ENCODE assay signal across 8 cellular contexts in genomic region chr17:18257268-18257681, GRCh38. TPM values are rescaled to one million over a fixed set of nuclear protein-coding genes. Genes with fewer than 3 reads are reported as not detected.
A peak's percentile ranks its signal among the peaks of the same experiment; 100 is the strongest.
DNase-seq lines count a peak whose midpoint lies in the region; ATAC-seq, FAIRE-seq and TF ChIP-seq lines count a peak whose summit lies in the region.

No MANE protein-coding gene starts in this region.

- no peaks in the 10 kb centered on the region for H3K9me3 ChIP-seq in keratinocyte (ENCODE audit: control insufficient read depth, low read depth, low read length)

- H3K27me3 Mint-ChIP-seq in activated CD4-positive, alpha-beta T cell treated with anti-CD3 and anti-CD28 coated beads for 36 hours: no peaks in the 10 kb centered on the region
- no peaks in the 10 kb centered on the region for H3K27me3 Mint-ChIP-seq in activated naive CD8-positive, alpha-beta T cell treated with anti-CD3 and anti-CD28 coated beads, Interleukin-2, amount 10 ng/mL, durations not matched to agents 7 days and 5 days

- peak in 1 of 3 experiments; percentile 29 for TF ChIP-seq CTCF in keratinocyte (optimal IDR thresholded peaks at IDR 0.05 in 1 of 3, IDR thresholded peaks at IDR 0.05 in 1 of 3, conservative IDR thresholded peaks at IDR 0.05 in 1 of 3; ENCODE audit: extremely low read depth in 1 of 3, insufficient read depth in 2 of 3, low read length in 3 of 3)

- peak overlapping the region; percentile 96 for H3K4me3 Mint-ChIP-seq in activated CD4-positive, alpha-beta T cell treated with anti-CD3 and anti-CD28 coated beads for 36 hours
- peak overlapping the region; percentile 99 for H3K4me3 Mint-ChIP-seq in activated naive CD8-positive, alpha-beta T cell treated with anti-CD3 and anti-CD28 coated beads, Interleukin-2, amount 10 ng/mL, durations not matched to agents 7 days and 5 days

- peaks cover 64% of the 10 kb centered on the region for H3K79me2 ChIP-seq in keratinocyte (ENCODE audit: control insufficient read depth, insufficient read depth, low read length)

- H3K36me3 Mint-ChIP-seq in activated CD4-positive, alpha-beta T cell treated with anti-CD3 and anti-CD28 coated beads for 36 hours (ENCODE audit: low read depth): peaks cover 17% of the 10 kb centered on the region
- H3K36me3 Mint-ChIP-seq in activated naive CD8-positive, alpha-beta T cell treated with anti-CD3 and anti-CD28 coated beads, Interleukin-2, amount 10 ng/mL, durations not matched to agents 7 days and 5 days: peaks cover 3% of the 10 kb centered on the region

- H2AFZ ChIP-seq in keratinocyte (ENCODE audit: control insufficient read depth, low read length): no peak overlapping the region

- H4K20me1 ChIP-seq in keratinocyte (ENCODE audit: control insufficient read depth, extremely low read depth, insufficient read depth, low read length): peaks cover 12% of the 10 kb centered on the region

- intact Hi-C loops in activated CD4-positive, alpha-beta T cell treated with anti-CD3 and anti-CD28 coated beads for 36 hours (cut with DNase I, micrococcal nuclease): no loop called here

- H3K9me3 Mint-ChIP-seq in activated CD4-positive, alpha-beta T cell treated with anti-CD3 and anti-CD28 coated beads for 36 hours (ENCODE audit: low read depth): no peaks in the 10 kb centered on the region
- H3K9me3 Mint-ChIP-seq in activated naive CD8-positive, alpha-beta T cell treated with anti-CD3 and anti-CD28 coated beads, Interleukin-2, amount 10 ng/mL, durations not matched to agents 7 days and 5 days: no peaks in the 10 kb centered on the region

- peak overlapping the region; percentile 67 for H3K27ac Mint-ChIP-seq in activated CD4-positive, alpha-beta T cell treated with anti-CD3 and anti-CD28 coated beads for 36 hours
- H3K27ac Mint-ChIP-seq in activated naive CD8-positive, alpha-beta T cell treated with anti-CD3 and anti-CD28 coated beads, Interleukin-2, amount 10 ng/mL, durations not matched to agents 7 days and 5 days: peak overlapping the region; percentile 16

- peaks cover 7% of the 10 kb centered on the region for H3K9me1 ChIP-seq in keratinocyte (ENCODE audit: control insufficient read depth, extremely low read depth, insufficient read depth, low read length)

- H3K4me3 ChIP-seq in keratinocyte (ENCODE audit: control insufficient read depth in 2 of 3, extremely low read depth in 1 of 3, insufficient read depth in 2 of 3, low read depth in 1 of 3, low read length in 3 of 3): peak overlapping the region; percentile 77 to 84 (median 81)

- dilution Hi-C loops in keratinocyte (cut with MboI; ENCODE audit: extremely low pct_ligation_motif_present, low sequenced_read_pairs): no loop called here

- no peaks in the 10 kb centered on the region for H3K27me3 ChIP-seq in keratinocyte (ENCODE audit: control insufficient read depth, extremely low read depth, insufficient read depth, low read length)

- ATAC-seq in activated CD4-positive, alpha-beta T cell treated with anti-CD3 and anti-CD28 coated beads for 36 hours: peak; percentile 6
- ATAC-seq in activated naive CD8-positive, alpha-beta T cell treated with anti-CD3 and anti-CD28 coated beads, Interleukin-2, amount 10 ng/mL, durations not matched to agents 7 days and 5 days (ENCODE audit: low read depth): no peak
- no peak for ATAC-seq in GM18861 (IDR thresholded peaks at IDR 0.05; ENCODE audit: unreplicated experiment)

- CTCF ChIA-PET in activated CD4-positive, alpha-beta T cell treated with anti-CD3 and anti-CD28 coated beads for 36 hours (lab: Charles Lee): interaction anchor here (0.5 to 1.7 kb wide), 3 partner anchors 9 to 73 kb away, joined by 3 to 5 read pairs (median 3); no protein-coding TSS in a partner anchor

- peaks cover 33% of the 10 kb centered on the region for H3K4me1 ChIP-seq in keratinocyte (ENCODE audit: control insufficient read depth, extremely low read depth, insufficient read depth, low read length)

- H3K4me2 ChIP-seq in keratinocyte (ENCODE audit: control insufficient read depth, extremely low read depth, insufficient read depth, low read depth, low read length): peak overlapping the region; percentile 89

- H3K4me1 Mint-ChIP-seq in activated CD4-positive, alpha-beta T cell treated with anti-CD3 and anti-CD28 coated beads for 36 hours: peaks cover 40% of the 10 kb centered on the region
- peaks cover 26% of the 10 kb centered on the region for H3K4me1 Mint-ChIP-seq in activated naive CD8-positive, alpha-beta T cell treated with anti-CD3 and anti-CD28 coated beads, Interleukin-2, amount 10 ng/mL, durations not matched to agents 7 days and 5 days

- peak overlapping the region; percentile 81 for H3K9ac ChIP-seq in keratinocyte (ENCODE audit: control insufficient read depth, extremely low read depth, insufficient read depth, low read length)

- H3K27ac ChIP-seq in keratinocyte (ENCODE audit: control insufficient read depth, insufficient read depth, low read length) (peak overlapping the region; percentile 87), substantia nigra (ENCODE audit: low read depth, low read length, poor library complexity, severe bottlenecking) (peak overlapping the region; percentile 94)

- POLR2A ChIA-PET in activated CD4-positive, alpha-beta T cell treated with anti-CD3 and anti-CD28 coated beads for 36 hours (lab: Charles Lee): no interaction called here
- POLR2A ChIA-PET in activated naive CD8-positive, alpha-beta T cell treated with anti-CD3 and anti-CD28 coated beads, Interleukin-2, amount 10 ng/mL, durations not matched to agents 7 days and 5 days (lab: Charles Lee): interaction anchor here (0.6 kb wide), 2 partner anchors 15 to 115 kb away, joined by 3 read pairs; no protein-coding TSS in a partner anchor

- DNase-seq in activated CD4-positive, alpha-beta T cell treated with anti-CD3 and anti-CD28 coated beads for 36 hours: peak; percentile 67
- no peak for DNase-seq in activated CD4-positive, alpha-beta T cell treated with anti-CD3 and anti-CD28 coated beads for 4 hours
- DNase-seq in activated naive CD8-positive, alpha-beta T cell treated with anti-CD3 and anti-CD28 coated beads, Interleukin-2, amount 10 ng/mL, durations not matched to agents 7 days and 5 days: no peak
- DNase-seq in keratinocyte (ENCODE audit: low read depth, low spot score) (no peak), substantia nigra (lab: John Stamatoyannopoulos, UW) (no peak), NCI-H2227 (lab: John Stamatoyannopoulos, UW; ENCODE audit: unreplicated experiment) (no peak), germinal center (ENCODE audit: low spot score) (no peak)

- peaks cover 38 to 40% of the 10 kb centered on the region in 2 experiments for H3K36me3 ChIP-seq in keratinocyte (ENCODE audit: control insufficient read depth in 2 of 2, extremely low read depth in 1 of 2, insufficient read depth in 2 of 2, low read length in 2 of 2)

- FAIRE-seq in keratinocyte (lab: Jason Lieb, UNC): peak; percentile 82

RNA-seq across cellular contexts. Expression of gene FLII, which starts 1.3 kb away (rescaled TPM):
- total RNA-seq in activated CD4-positive, alpha-beta T cell treated with anti-CD3 and anti-CD28 coated beads for 36 hours: 100 to 1,000 TPM; 282 to 364 TPM
- 100 to 1,000 TPM; 334 to 354 TPM for total RNA-seq in activated naive CD8-positive, alpha-beta T cell treated with anti-CD3 and anti-CD28 coated beads, Interleukin-2, amount 10 ng/mL, durations not matched to agents 7 days and 5 days
- 376 to 509 TPM (median 404 TPM) in 3 replicates for polyA plus RNA-seq in keratinocyte
- 190 TPM for polyA plus RNA-seq in keratinocyte (2011; ENCODE audit: low read depth)
- polyA plus RNA-seq in keratinocyte (2011; cell fraction: cytosol; rRNA removed): 385 and 410 TPM in 2 replicates
- polyA plus RNA-seq in keratinocyte (2011; cell fraction: nucleus; rRNA removed): 632 and 753 TPM in 2 replicates
- 196 and 509 TPM in 2 replicates for polyA plus RNA-seq in keratinocyte (2012; ENCODE audit: low replicate concordance)
- 589 to 1,561 TPM (median 721 TPM) in 3 replicates for polyA minus RNA-seq in keratinocyte
- polyA minus RNA-seq in keratinocyte (2011; cell fraction: cytosol; rRNA and poly(A)+ RNA removed): 529 TPM
- 248 and 269 TPM in 2 replicates for polyA minus RNA-seq in keratinocyte (2011; cell fraction: nucleus; rRNA and poly(A)+ RNA removed)

RNA-seq across cellular contexts. Expression of gene MIEF2, which starts 3.2 kb away (rescaled TPM):
- total RNA-seq in activated CD4-positive, alpha-beta T cell treated with anti-CD3 and anti-CD28 coated beads for 36 hours: 1 to 10 TPM; 3.3 to 5.2 TPM
- total RNA-seq in activated naive CD8-positive, alpha-beta T cell treated with anti-CD3 and anti-CD28 coated beads, Interleukin-2, amount 10 ng/mL, durations not matched to agents 7 days and 5 days: 10 to 100 TPM; 14.0 to 14.7 TPM
- 7.9 to 12.8 TPM (median 9.1 TPM) in 3 replicates for polyA plus RNA-seq in keratinocyte
- 5.2 TPM for polyA plus RNA-seq in keratinocyte (2011; ENCODE audit: low read depth)
- 3.8 and 9.5 TPM in 2 replicates for polyA plus RNA-seq in keratinocyte (2011; cell fraction: cytosol; rRNA removed)
- 40.0 and 41.1 TPM in 2 replicates for polyA plus RNA-seq in keratinocyte (2011; cell fraction: nucleus; rRNA removed)
- 11.2 and 12.3 TPM in 2 replicates for polyA plus RNA-seq in keratinocyte (2012; ENCODE audit: low replicate concordance)
- 6.4 to 12.0 TPM (median 8.4 TPM) in 3 replicates for polyA minus RNA-seq in keratinocyte
- 15.5 TPM for polyA minus RNA-seq in keratinocyte (2011; cell fraction: cytosol; rRNA and poly(A)+ RNA removed)
- 29.0 and 30.2 TPM in 2 replicates for polyA minus RNA-seq in keratinocyte (2011; cell fraction: nucleus; rRNA and poly(A)+ RNA removed)

RNA-seq across cellular contexts. Expression of gene LLGL1, which starts 31.8 kb away (rescaled TPM):
- total RNA-seq in activated CD4-positive, alpha-beta T cell treated with anti-CD3 and anti-CD28 coated beads for 36 hours: 10 to 100 TPM; 17.5 to 18.4 TPM
- total RNA-seq in activated naive CD8-positive, alpha-beta T cell treated with anti-CD3 and anti-CD28 coated beads, Interleukin-2, amount 10 ng/mL, durations not matched to agents 7 days and 5 days: 10 to 100 TPM; 21.3 to 21.6 TPM
- polyA plus RNA-seq in keratinocyte: 13.8 to 24.7 TPM (median 22.6 TPM) in 3 replicates
- 4.3 TPM for polyA plus RNA-seq in keratinocyte (2011; ENCODE audit: low read depth)
- 13.0 and 26.4 TPM in 2 replicates for polyA plus RNA-seq in keratinocyte (2011; cell fraction: cytosol; rRNA removed)
- polyA plus RNA-seq in keratinocyte (2011; cell fraction: nucleus; rRNA removed): 29.1 and 37.8 TPM in 2 replicates
- polyA plus RNA-seq in keratinocyte (2012; ENCODE audit: low replicate concordance): 9.8 and 22.3 TPM in 2 replicates
- polyA minus RNA-seq in keratinocyte: 25.2 to 45.1 TPM (median 34.6 TPM) in 3 replicates
- polyA minus RNA-seq in keratinocyte (2011; cell fraction: cytosol; rRNA and poly(A)+ RNA removed): 54.5 TPM
- polyA minus RNA-seq in keratinocyte (2011; cell fraction: nucleus; rRNA and poly(A)+ RNA removed): 32.7 and 34.8 TPM in 2 replicates

RNA-seq across cellular contexts. Expression of gene TOP3A, which starts 57.5 kb away (rescaled TPM):
- 10 to 100 TPM; 44.1 to 57.9 TPM for total RNA-seq in activated CD4-positive, alpha-beta T cell treated with anti-CD3 and anti-CD28 coated beads for 36 hours
- total RNA-seq in activated naive CD8-positive, alpha-beta T cell treated with anti-CD3 and anti-CD28 coated beads, Interleukin-2, amount 10 ng/mL, durations not matched to agents 7 days and 5 days: 10 to 100 TPM; 61.5 to 61.7 TPM
- 6.9 to 11.7 TPM (median 11.6 TPM) in 3 replicates for polyA plus RNA-seq in keratinocyte
- 15.5 TPM for polyA plus RNA-seq in keratinocyte (2011; ENCODE audit: low read depth)
- polyA plus RNA-seq in keratinocyte (2011; cell fraction: cytosol; rRNA removed): 4.9 and 6.0 TPM in 2 replicates
- polyA plus RNA-seq in keratinocyte (2011; cell fraction: nucleus; rRNA removed): 20.8 and 20.9 TPM in 2 replicates
- 9.5 and 12.2 TPM in 2 replicates for polyA plus RNA-seq in keratinocyte (2012; ENCODE audit: low replicate concordance)
- polyA minus RNA-seq in keratinocyte: 14.9 to 35.5 TPM (median 27.4 TPM) in 3 replicates
- 7.5 TPM for polyA minus RNA-seq in keratinocyte (2011; cell fraction: cytosol; rRNA and poly(A)+ RNA removed)
- polyA minus RNA-seq in keratinocyte (2011; cell fraction: nucleus; rRNA and poly(A)+ RNA removed): 18.9 and 34.7 TPM in 2 replicates

RNA-seq across cellular contexts. Expression of gene SMCR8, which starts 57.8 kb away (rescaled TPM):
- total RNA-seq in activated CD4-positive, alpha-beta T cell treated with anti-CD3 and anti-CD28 coated beads for 36 hours: 10 to 100 TPM; 13.2 to 14.5 TPM
- total RNA-seq in activated naive CD8-positive, alpha-beta T cell treated with anti-CD3 and anti-CD28 coated beads, Interleukin-2, amount 10 ng/mL, durations not matched to agents 7 days and 5 days: 10 to 100 TPM; 34.5 to 35.2 TPM
- 6.2 to 12.4 TPM (median 7.8 TPM) in 3 replicates for polyA plus RNA-seq in keratinocyte
- 4.8 TPM for polyA plus RNA-seq in keratinocyte (2011; ENCODE audit: low read depth)
- polyA plus RNA-seq in keratinocyte (2011; cell fraction: cytosol; rRNA removed): 7.6 and 8.8 TPM in 2 replicates
- polyA plus RNA-seq in keratinocyte (2011; cell fraction: nucleus; rRNA removed): 19.4 and 21.3 TPM in 2 replicates
- 9.9 and 11.1 TPM in 2 replicates for polyA plus RNA-seq in keratinocyte (2012; ENCODE audit: low replicate concordance)
- polyA minus RNA-seq in keratinocyte: 12.2 to 31.8 TPM (median 14.6 TPM) in 3 replicates
- polyA minus RNA-seq in keratinocyte (2011; cell fraction: cytosol; rRNA and poly(A)+ RNA removed): 11.3 TPM
- 20.0 and 28.8 TPM in 2 replicates for polyA minus RNA-seq in keratinocyte (2011; cell fraction: nucleus; rRNA and poly(A)+ RNA removed)
